Comparison of ENCODE assay signal across 24 cellular contexts in genomic region chr18:26362021-26362420, GRCh38.
DNase-seq lines count a peak whose midpoint lies in the region; ATAC-seq, FAIRE-seq and TF ChIP-seq lines count a peak whose summit lies in the region.
"Had no signal": no experiment of that assay in that cellular context is flagged by ENCODE, and none has a peak within 500 bp of the region (broad histone marks: within the 10 kb centered on the region; RNA-seq: fewer than 3 reads in every experiment).

No MANE protein-coding gene starts in this region.

- no peak for TF ChIP-seq POLR2A in HepG2 (IDR thresholded peaks at IDR 0.05; ENCODE audit: insufficient read depth in 1 of 2, low read depth in 2 of 2, low read length in 2 of 2)
- TF ChIP-seq POLR2A in right lobe of liver (IDR thresholded peaks at IDR 0.05): no peak
- no peak for TF ChIP-seq POLR2A in K562 (conservative IDR thresholded peaks at IDR 0.05)

- in situ Hi-C loops in HepG2 (cut with HindIII; ENCODE audit: extremely low pct_ligation_motif_present, low pct_unique_long_range_greater_than_20kb): no loop called here
- in situ Hi-C loops in K562 (cut with MboI): no loop called here

- CTCF ChIA-PET in HepG2 (lab: Yijun Ruan, JAX; ENCODE audit: low intra/inter-chr PET ratio, low total read pairs) (no interaction called here), K562 (lab: Yijun Ruan, JAX; ENCODE audit: low intra/inter-chr PET ratio) (no interaction called here)

- no peak overlapping the region for H3K18ac ChIP-seq in trophoblast cell (ENCODE audit: low read length)

- POLR2A ChIA-PET in HepG2 (lab: Yijun Ruan, JAX) (no interaction called here), K562 (lab: Yijun Ruan, JAX) (no interaction called here)

- no peak overlapping the region for H4K8ac ChIP-seq in trophoblast cell (ENCODE audit: low read depth, low read length)

- H2AFZ ChIP-seq in HepG2 (ENCODE audit: low read length): no peak overlapping the region
- no peak overlapping the region for H2AFZ ChIP-seq in K562 (ENCODE audit: low read depth, low read length)
- no peak overlapping the region for H2AFZ ChIP-seq in keratinocyte (ENCODE audit: control insufficient read depth, low read length)
- no peak overlapping the region for H2AFZ ChIP-seq in trophoblast cell (ENCODE audit: insufficient read depth, low read length, poor library complexity)

- no peak for ATAC-seq in HepG2
- ATAC-seq in right lobe of liver: no peak
- ATAC-seq in K562: no peak
- ATAC-seq in GM19035 (IDR thresholded peaks at IDR 0.05; ENCODE audit: unreplicated experiment): no peak
- ATAC-seq: A549; CD8-positive, alpha-beta T cell; GM12878 had no signal

- H3K4me2 ChIP-seq in HepG2 (ENCODE audit: low read depth, low read length): no peak overlapping the region
- H3K4me2 ChIP-seq in K562 (ENCODE audit: insufficient read depth, low read length): no peak overlapping the region
- no peak overlapping the region for H3K4me2 ChIP-seq in keratinocyte (ENCODE audit: control insufficient read depth, extremely low read depth, insufficient read depth, low read depth, low read length)
- no peak overlapping the region for H3K4me2 ChIP-seq in trophoblast cell (ENCODE audit: low read length)
- H3K4me2 ChIP-seq: A549; BLaER1 treated with 17β-estradiol and CSF1 and Interleukin-3, amounts not matched to agents 10 nM and 100 nM had no signal

- TF ChIP-seq CTCF in HepG2 (CRISPR knock-in tag; IDR thresholded peaks at IDR 0.05) (no peak), right lobe of liver (IDR thresholded peaks at IDR 0.05) (no peak), K562 (IDR thresholded peaks at IDR 0.05 in 2 of 3, conservative IDR thresholded peaks at IDR 0.05 in 1 of 3; ENCODE audit: insufficient read depth in 2 of 3, low read depth in 1 of 3, low read length in 3 of 3) (no peak), keratinocyte (optimal IDR thresholded peaks at IDR 0.05 in 1 of 3, IDR thresholded peaks at IDR 0.05 in 1 of 3, conservative IDR thresholded peaks at IDR 0.05 in 1 of 3; ENCODE audit: extremely low read depth in 1 of 3, insufficient read depth in 2 of 3, low read length in 3 of 3) (no peak)

- no peak for TF ChIP-seq EP300 in HepG2 (IDR thresholded peaks at IDR 0.05; ENCODE audit: low read depth in 2 of 2, low read length in 2 of 2)
- TF ChIP-seq EP300 in HepG2 (CRISPR knock-in tag; IDR thresholded peaks at IDR 0.05; ENCODE audit: borderline replicate concordance): no peak
- TF ChIP-seq EP300 in K562 (IDR thresholded peaks at IDR 0.05; ENCODE audit: low read length): no peak

- no peaks in the 10 kb centered on the region for H3K79me2 ChIP-seq in HepG2 (ENCODE audit: insufficient read depth, low read length)
- no peaks in the 10 kb centered on the region for H3K79me2 ChIP-seq in K562 (ENCODE audit: control insufficient read depth, insufficient read depth, low read length)
- H3K79me2 ChIP-seq in keratinocyte (ENCODE audit: control insufficient read depth, insufficient read depth, low read length): no peaks in the 10 kb centered on the region
- H3K79me2 ChIP-seq in trophoblast cell (ENCODE audit: control insufficient read depth, insufficient read depth, low read length, poor library complexity): no peaks in the 10 kb centered on the region

- no peak overlapping the region for H4K12ac ChIP-seq in trophoblast cell (ENCODE audit: low read depth, low read length)

- intact Hi-C loops in HepG2 (cut with micrococcal nuclease; ENCODE audit: unreplicated experiment): no loop called here
- intact Hi-C loops in right lobe of liver (cut with DNase I): no loop called here
- intact Hi-C loops in K562 (cut with micrococcal nuclease): no loop called here

- no peak overlapping the region for H2BK5ac ChIP-seq in trophoblast cell (ENCODE audit: low read depth, low read length, poor library complexity)

- no peak overlapping the region for H2BK120ac ChIP-seq in trophoblast cell (ENCODE audit: insufficient read depth, low read length, poor library complexity)

- no peak overlapping the region for H3K14ac ChIP-seq in trophoblast cell (ENCODE audit: low read length)

- no peaks in the 10 kb centered on the region for H3K79me1 ChIP-seq in trophoblast cell (ENCODE audit: low read length)

- FAIRE-seq in HepG2 (lab: Jason Lieb, UNC) (no peak), K562 (lab: Jason Lieb, UNC) (no peak), keratinocyte (lab: Jason Lieb, UNC) (peak; percentile 57)
- FAIRE-seq: A549, GM12878, GM12892, GM18507 had no signal

- dilution Hi-C loops in keratinocyte (cut with MboI; ENCODE audit: extremely low pct_ligation_motif_present, low sequenced_read_pairs): no loop called here

- H3K4ac ChIP-seq in trophoblast cell (ENCODE audit: low read depth, low read length): no peak overlapping the region

- H3K4me1 ChIP-seq in HepG2 (ENCODE audit: insufficient read depth, low read length): no peaks in the 10 kb centered on the region
- no peaks in the 10 kb centered on the region for H3K4me1 ChIP-seq in right lobe of liver
- H3K4me1 ChIP-seq in K562 (replicated peaks in 1 of 2; ENCODE audit: control insufficient read depth in 2 of 2, insufficient read depth in 2 of 2, low read length in 2 of 2): no peaks in the 10 kb centered on the region
- H3K4me1 ChIP-seq in keratinocyte (ENCODE audit: control insufficient read depth, extremely low read depth, insufficient read depth, low read length): no peaks in the 10 kb centered on the region
- no peaks in the 10 kb centered on the region for H3K4me1 ChIP-seq in trophoblast cell (ENCODE audit: control insufficient read depth in 1 of 2, insufficient read depth in 2 of 2, low read length in 2 of 2)
- H3K4me1 ChIP-seq: A549; BLaER1 treated with 17β-estradiol and CSF1 and Interleukin-3, amounts not matched to agents 10 nM and 100 nM had no signal

- H3K9ac ChIP-seq in HepG2 (ENCODE audit: insufficient read depth, low read depth, low read length) (no peak overlapping the region), K562 (ENCODE audit: insufficient read depth in 1 of 2, low read depth in 2 of 2, low read length in 2 of 2) (no peak overlapping the region), keratinocyte (ENCODE audit: control insufficient read depth, extremely low read depth, insufficient read depth, low read length) (no peak overlapping the region), trophoblast cell (ENCODE audit: low read length) (no peak overlapping the region)
- H3K9ac ChIP-seq: BLaER1 treated with 17β-estradiol and CSF1 and Interleukin-3, amounts not matched to agents 10 nM and 100 nM had no signal

- no peak overlapping the region for H2BK12ac ChIP-seq in trophoblast cell (ENCODE audit: low read length)

- BruUV-seq in HepG2 (replicated peaks; lab: Mats Ljungman, UMichigan) (no TSS peak), K562 (replicated peaks; lab: Mats Ljungman, UMichigan) (no TSS peak)

- H3K9me3 ChIP-seq in HepG2 (ENCODE audit: low read length) (no peaks in the 10 kb centered on the region), right lobe of liver (no peaks in the 10 kb centered on the region), K562 (replicated peaks; ENCODE audit: control insufficient read depth, insufficient read depth, low read depth, low read length) (no peaks in the 10 kb centered on the region), keratinocyte (ENCODE audit: control insufficient read depth, low read depth, low read length) (no peaks in the 10 kb centered on the region), trophoblast cell (ENCODE audit: insufficient read depth, low read depth, low read length) (no peaks in the 10 kb centered on the region)
- H3K9me3 ChIP-seq: A549; BLaER1 treated with 17β-estradiol and CSF1 and Interleukin-3, amounts not matched to agents 10 nM and 100 nM had no signal

- no peak overlapping the region for H4K91ac ChIP-seq in trophoblast cell (ENCODE audit: low read depth, low read length)

- no peak overlapping the region for H3K4me3 ChIP-seq in HepG2 (replicated peaks in 1 of 3; ENCODE audit: insufficient read depth in 1 of 3, low read depth in 2 of 3, low read length in 3 of 3)
- H3K4me3 ChIP-seq in right lobe of liver: no peak overlapping the region
- H3K4me3 ChIP-seq in K562: no peak overlapping the region
- no peak overlapping the region for H3K4me3 ChIP-seq in keratinocyte (ENCODE audit: control insufficient read depth in 2 of 3, extremely low read depth in 1 of 3, insufficient read depth in 2 of 3, low read depth in 1 of 3, low read length in 3 of 3)
- no peak overlapping the region for H3K4me3 ChIP-seq in trophoblast cell (ENCODE audit: low read depth, low read length)
- H3K4me3 ChIP-seq: A549; BLaER1 treated with 17β-estradiol and CSF1 and Interleukin-3, amounts not matched to agents 10 nM and 100 nM; GM12878 had no signal

- H3K9me1 ChIP-seq in K562 (ENCODE audit: control insufficient read depth, insufficient read depth, low read length) (no peaks in the 10 kb centered on the region), keratinocyte (ENCODE audit: control insufficient read depth, extremely low read depth, insufficient read depth, low read length) (no peaks in the 10 kb centered on the region)

- TF ChIP-seq RAD21 in HepG2 (CRISPR knock-in tag; IDR thresholded peaks at IDR 0.05): no peak
- TF ChIP-seq RAD21 in K562 (CRISPR knock-in tag; conservative IDR thresholded peaks at IDR 0.05 in 1 of 2, IDR thresholded peaks at IDR 0.05 in 1 of 2): no peak

- H3K27me3 ChIP-seq in HepG2 (ENCODE audit: control insufficient read depth in 1 of 2, insufficient read depth in 2 of 2, low read length in 2 of 2) (no peaks in the 10 kb centered on the region; a peak in 1 of 5 replicates), right lobe of liver (no peaks in the 10 kb centered on the region), K562 (ENCODE audit: control insufficient read depth in 2 of 2, insufficient read depth in 2 of 2, low read length in 2 of 2) (no peaks in the 10 kb centered on the region), keratinocyte (ENCODE audit: control insufficient read depth, extremely low read depth, insufficient read depth, low read length) (no peaks in the 10 kb centered on the region), trophoblast cell (ENCODE audit: insufficient read depth, low read length) (no peaks in the 10 kb centered on the region)
- H3K27me3 ChIP-seq: BLaER1 treated with 17β-estradiol and CSF1 and Interleukin-3, amounts not matched to agents 10 nM and 100 nM had no signal

- H3K27ac ChIP-seq in HepG2 (ENCODE audit: extremely low read length, insufficient read depth, low read length): no peak overlapping the region
- H3K27ac ChIP-seq in right lobe of liver: no peak overlapping the region
- H3K27ac ChIP-seq in K562 (ENCODE audit: extremely low read depth, low read depth, low read length): no peak overlapping the region
- no peak overlapping the region for H3K27ac ChIP-seq in keratinocyte (ENCODE audit: control insufficient read depth, insufficient read depth, low read length)
- no peak overlapping the region for H3K27ac ChIP-seq in trophoblast cell (ENCODE audit: low read depth, low read length)
- H3K27ac ChIP-seq: 22Rv1; A549; BLaER1 treated with 17β-estradiol and CSF1 and Interleukin-3, amounts not matched to agents 10 nM and 100 nM; C4-2B had no signal

- H3K36me3 ChIP-seq in HepG2 (replicated peaks in 1 of 2; ENCODE audit: control insufficient read depth in 1 of 2, insufficient read depth in 2 of 2, low read length in 2 of 2): no peaks in the 10 kb centered on the region
- H3K36me3 ChIP-seq in right lobe of liver: no peaks in the 10 kb centered on the region
- peaks cover 13% of the 10 kb centered on the region; the same call in 2 of the 3 replicates for H3K36me3 ChIP-seq in K562 (ENCODE audit: control insufficient read depth, insufficient read depth, low read length)
- H3K36me3 ChIP-seq in keratinocyte (ENCODE audit: control insufficient read depth in 2 of 2, extremely low read depth in 1 of 2, insufficient read depth in 2 of 2, low read length in 2 of 2): no peaks in the 10 kb centered on the region
- no peaks in the 10 kb centered on the region for H3K36me3 ChIP-seq in trophoblast cell (ENCODE audit: control insufficient read depth in 1 of 2, insufficient read depth in 2 of 2, low read length in 2 of 2)

- H3K23ac ChIP-seq in trophoblast cell (ENCODE audit: low read length): no peak overlapping the region

- no peak overlapping the region for H2AK5ac ChIP-seq in trophoblast cell (ENCODE audit: low read length)

- H4K20me1 ChIP-seq in HepG2 (ENCODE audit: insufficient read depth, low read length) (no peaks in the 10 kb centered on the region), K562 (replicated peaks; ENCODE audit: control insufficient read depth, insufficient read depth, low read length) (no peaks in the 10 kb centered on the region), keratinocyte (ENCODE audit: control insufficient read depth, extremely low read depth, insufficient read depth, low read length) (no peaks in the 10 kb centered on the region)
- H4K20me1 ChIP-seq: BLaER1 treated with 17β-estradiol and CSF1 and Interleukin-3, amounts not matched to agents 10 nM and 100 nM had no signal

- no peak for DNase-seq in HepG2 (ENCODE audit: low spot score)
- DNase-seq in right lobe of liver: no peak
- DNase-seq in K562 (ENCODE audit: extremely low read depth in 1 of 4, low spot score in 3 of 4): no peak
- DNase-seq in keratinocyte (ENCODE audit: low read depth, low spot score): no peak
- no peak for DNase-seq in trophoblast cell
- DNase-seq: AML-193; CD4-positive, alpha-beta T cell; CD8-positive, alpha-beta T cell; COR-L47; DMS 273 treated with DMSO at 0.1 percent for 48 hours; DMS153; DMS53; DMS79; DND-41; EL; GDM1 had no signal

Comparison
In these comparisons a context has a peak if more than half of its experiments do, and no peak if none do; other contexts are left out.
1. Of the 241 proteins assayed by ChIP-seq in both HepG2 and K562: peak only in HepG2: none; only in K562: ADNP, CHD4, HDAC2 and KDM1A; in both: none; in neither: 237.